Comparison of ENCODE assay signal across 12 cellular contexts in genomic region chr10:95268438-95268837, GRCh38. TPM values are rescaled to one million over a fixed set of nuclear protein-coding genes. Genes with fewer than 3 reads are reported as not detected.
A peak's percentile ranks its signal among the peaks of the same experiment; 100 is the strongest.
DNase-seq lines count a peak whose midpoint lies in the region; ATAC-seq, FAIRE-seq and TF ChIP-seq lines count a peak whose summit lies in the region.
"Had no signal": no experiment of that assay in that cellular context is flagged by ENCODE, and none has a peak within 500 bp of the region (broad histone marks: within the 10 kb centered on the region; RNA-seq: fewer than 3 reads in every experiment).

No MANE protein-coding gene starts in this region.

- H3K27me3 ChIP-seq in bronchial epithelial cell (ENCODE audit: control insufficient read depth, insufficient read depth, low read length), result no peaks in the 10 kb centered on the region
- no peaks in the 10 kb centered on the region for H3K27me3 ChIP-seq in rectal smooth muscle tissue (ENCODE audit: control insufficient read depth, insufficient read depth, low read length)
- H3K27me3 ChIP-seq: BLaER1 had no signal

- no peak for TF ChIP-seq CTCF in bronchial epithelial cell (IDR thresholded peaks at IDR 0.05; ENCODE audit: insufficient read depth, low read length, severe bottlenecking)

- peak overlapping the region; percentile 55 for H3K27ac ChIP-seq in rectal smooth muscle tissue (ENCODE audit: low read depth, low read length)
- H3K27ac ChIP-seq: BLaER1 had no signal

- ATAC-seq in HG03439 (IDR thresholded peaks at IDR 0.05; ENCODE audit: unreplicated experiment), result no peak

- H3K4me3 ChIP-seq in bronchial epithelial cell (ENCODE audit: low read depth, low read length) (no peak overlapping the region), rectal smooth muscle tissue (ENCODE audit: low read length) (no peak overlapping the region)
- H3K4me3 ChIP-seq: BLaER1 had no signal

- FAIRE-seq in bronchial epithelial cell (lab: Jason Lieb, UNC), result no peak

- DNase-seq in EH (ENCODE audit: low read depth) (peak; percentile 29), bronchial epithelial cell (ENCODE audit: low read depth) (peak; percentile 83), iris pigment epithelial cell (ENCODE audit: low read depth) (peak; percentile 86), SIG-M5 (lab: John Stamatoyannopoulos, UW) (no peak), NCI-H1048 (lab: John Stamatoyannopoulos, UW) (no peak), C1 segment of cervical spinal cord (lab: John Stamatoyannopoulos, UW) (no peak)
- DNase-seq: activated CD4-positive, CD25-positive, alpha-beta regulatory T cell treated with anti-CD3 and anti-CD28 coated beads, Interleukin-2, amount 50 U/mL, for 72 hours; NCI-H1417; nucleus accumbens had no signal

- H3K36me3 ChIP-seq in bronchial epithelial cell (ENCODE audit: control insufficient read depth, insufficient read depth, low read length) (peaks cover 14% of the 10 kb centered on the region), rectal smooth muscle tissue (ENCODE audit: control insufficient read depth, insufficient read depth, low read length) (no peaks in the 10 kb centered on the region)

- no peak overlapping the region for H3K9ac ChIP-seq in rectal smooth muscle tissue (ENCODE audit: low read length)
- H3K9ac ChIP-seq: BLaER1 had no signal

- peaks cover 7% of the 10 kb centered on the region for H3K4me1 ChIP-seq in rectal smooth muscle tissue (ENCODE audit: control insufficient read depth, insufficient read depth, low read length)
- H3K4me1 ChIP-seq: BLaER1 had no signal

RNA-seq across cellular contexts. Expression of gene PDLIM1, which starts 22.4 kb away (rescaled TPM):
- total RNA-seq in bronchial epithelial cell, result 19.2 and 20.2 TPM in 2 replicates

Comparison
In these comparisons a context has a peak if more than half of its experiments do, and no peak if none do; other contexts are left out.
1. DNase-seq: peak in EH (single experiment), bronchial epithelial cell (single experiment) and iris pigment epithelial cell (single experiment); none in SIG-M5 (single experiment), NCI-H1048 (single experiment) and C1 segment of cervical spinal cord (0 of 14).